ENCODE assay signal across 8 cellular contexts in the genomic region with DNA sequence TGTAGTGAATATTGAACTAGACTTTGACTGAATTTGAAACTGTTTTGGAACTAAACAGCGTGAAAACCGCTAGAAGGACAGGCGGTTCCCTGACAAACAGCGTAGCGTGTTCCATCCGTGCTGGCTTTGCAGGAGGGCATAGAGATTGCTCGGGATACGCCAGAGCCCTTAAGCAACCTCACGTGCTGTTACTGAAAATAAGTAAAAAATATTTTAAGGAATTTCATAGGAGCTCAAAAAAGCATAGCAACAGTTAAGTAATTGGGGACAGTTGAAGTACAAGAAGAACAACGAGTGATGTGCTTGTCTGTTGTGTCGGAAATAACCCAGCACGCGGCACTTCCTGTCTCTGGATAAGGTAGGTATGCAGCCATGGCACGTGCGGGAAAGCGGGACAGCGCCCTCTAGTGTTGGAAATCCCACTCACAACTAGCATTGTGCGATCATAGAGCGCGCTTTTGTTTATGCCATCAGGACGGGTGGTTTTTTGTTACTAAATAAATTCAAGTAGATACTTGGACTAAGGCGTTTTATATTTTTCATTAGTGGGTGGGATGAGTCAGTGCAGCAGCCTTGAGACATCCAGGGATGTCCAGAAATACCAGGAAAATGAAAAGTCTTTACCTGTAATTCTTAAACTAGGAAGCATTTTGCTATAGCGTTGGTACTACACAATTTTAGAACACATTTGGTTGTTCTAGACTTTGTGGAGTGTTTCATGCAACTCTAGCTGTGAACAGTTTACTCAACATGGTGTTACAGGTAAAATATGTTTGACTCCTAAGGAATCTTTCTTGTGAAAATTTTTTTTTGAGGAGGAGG. TPM values are rescaled to one million over a fixed set of nuclear protein-coding genes. Genes with fewer than 3 reads are reported as not detected.
DNase-seq lines count a peak whose midpoint lies in the region; ATAC-seq and TF ChIP-seq lines count a peak whose summit lies in the region.

No MANE protein-coding gene starts in this region.

- intact Hi-C loops in activated CD8-positive, alpha-beta T cell treated with anti-CD3 and anti-CD28 coated beads for 36 hours (cut with micrococcal nuclease): no loop called here

- H3K9me3 Mint-ChIP-seq in activated CD8-positive, alpha-beta T cell treated with anti-CD3 and anti-CD28 coated beads for 36 hours: no peaks in the 10 kb centered on the region
- no peaks in the 10 kb centered on the region for H3K9me3 Mint-ChIP-seq in effector memory CD8-positive, alpha-beta T cell
- H3K9me3 Mint-ChIP-seq in mesothelial cell of epicardium: no peaks in the 10 kb centered on the region

- DNase-seq in NCI-H748 (lab: John Stamatoyannopoulos, UW; ENCODE audit: unreplicated experiment) (peak; percentile 78), mesothelial cell of epicardium (ENCODE audit: low spot score in 2 of 2, unreplicated experiment in 2 of 2) (peak; percentile 54 to 80)
- peak; percentile 96 for DNase-seq in activated CD8-positive, alpha-beta T cell treated with anti-CD3 and anti-CD28 coated beads for 36 hours
- DNase-seq in effector memory CD8-positive, alpha-beta T cell: peak; percentile 88 to 91 (median 88)
- peak; percentile 76 for DNase-seq in stimulated activated CD8-positive, alpha-beta memory T cell treated with anti-CD3 and anti-CD28 coated beads, Interleukin-4, amount 100 ng/mL, for 24 hours (ENCODE audit: low read depth)

- peaks cover 51% of the 10 kb centered on the region for H3K36me3 Mint-ChIP-seq in activated CD8-positive, alpha-beta T cell treated with anti-CD3 and anti-CD28 coated beads for 36 hours (ENCODE audit: low read depth)
- H3K36me3 Mint-ChIP-seq in effector memory CD8-positive, alpha-beta T cell (ENCODE audit: insufficient read depth): peaks cover 88% of the 10 kb centered on the region
- peaks cover 24% of the 10 kb centered on the region for H3K36me3 Mint-ChIP-seq in mesothelial cell of epicardium

- CTCF ChIA-PET in activated CD8-positive, alpha-beta T cell treated with anti-CD3 and anti-CD28 coated beads for 36 hours (lab: Charles Lee): interaction anchor here (0.6 to 2.9 kb wide), 23 partner anchors 8 to 438 kb away, joined by 3 to 20 read pairs (median 5); partner anchors contain the start of gene NOM1

- H3K9ac ChIP-seq in BLaER1 treated with 17β-estradiol and CSF1 and Interleukin-3, amounts not matched to agents 10 nM and 100 nM: peak overlapping the region in 3 of 11 experiments; percentile 7 to 27 (median 10); a peak in 4 of 22 replicates

- no peak overlapping the region for H3K4me3 Mint-ChIP-seq in activated CD8-positive, alpha-beta T cell treated with anti-CD3 and anti-CD28 coated beads for 36 hours
- H3K4me3 Mint-ChIP-seq in effector memory CD8-positive, alpha-beta T cell: peak overlapping the region; percentile 26 to 28
- no peak overlapping the region for H3K4me3 Mint-ChIP-seq in mesothelial cell of epicardium

- peaks cover 41% of the 10 kb centered on the region for H3K4me1 Mint-ChIP-seq in activated CD8-positive, alpha-beta T cell treated with anti-CD3 and anti-CD28 coated beads for 36 hours (ENCODE audit: low read depth)
- H3K4me1 Mint-ChIP-seq in effector memory CD8-positive, alpha-beta T cell (ENCODE audit: low read depth in 2 of 2): peaks cover 31 to 40% of the 10 kb centered on the region in 2 donors
- peaks cover 3% of the 10 kb centered on the region for H3K4me1 Mint-ChIP-seq in mesothelial cell of epicardium

- H3K27me3 ChIP-seq in BLaER1 treated with 17β-estradiol and CSF1 and Interleukin-3, amounts not matched to agents 10 nM and 100 nM: no peaks in the 10 kb centered on the region

- H3K27ac ChIP-seq in BLaER1 treated with 17β-estradiol and CSF1 and Interleukin-3, amounts not matched to agents 10 nM and 100 nM: peak overlapping the region in 9 of 11 experiments; percentile 84 to 94 (median 88); a peak in 16 of 22 replicates

- ATAC-seq in GM19035 (IDR thresholded peaks at IDR 0.05; ENCODE audit: unreplicated experiment): peak; percentile 89
- ATAC-seq in HG03378 (IDR thresholded peaks at IDR 0.05; ENCODE audit: unreplicated experiment): peak; percentile 91
- ATAC-seq in activated CD8-positive, alpha-beta T cell treated with anti-CD3 and anti-CD28 coated beads for 36 hours: peak; percentile 85
- peak; percentile 91 for ATAC-seq in effector memory CD8-positive, alpha-beta T cell (replicated peaks)

- peak overlapping the region; percentile 62 for H3K27ac Mint-ChIP-seq in activated CD8-positive, alpha-beta T cell treated with anti-CD3 and anti-CD28 coated beads for 36 hours
- peak overlapping the region; percentile 67 to 89 for H3K27ac Mint-ChIP-seq in effector memory CD8-positive, alpha-beta T cell
- peak overlapping the region; percentile 89 for H3K27ac Mint-ChIP-seq in mesothelial cell of epicardium

- H3K4me3 ChIP-seq in BLaER1 treated with 17β-estradiol and CSF1 and Interleukin-3, amounts not matched to agents 10 nM and 100 nM: no peak overlapping the region

- TF ChIP-seq CTCF in activated CD8-positive, alpha-beta T cell treated with anti-CD3 and anti-CD28 coated beads for 36 hours (IDR thresholded peaks at IDR 0.05): peak; percentile 93
- peak; percentile 89 for TF ChIP-seq CTCF in mesothelial cell of epicardium (IDR thresholded peaks at IDR 0.05; ENCODE audit: unreplicated experiment)

- POLR2A ChIA-PET in activated CD8-positive, alpha-beta T cell treated with anti-CD3 and anti-CD28 coated beads for 36 hours (lab: Charles Lee): interaction anchor here (0.6 to 1.9 kb wide), 6 partner anchors 8 to 33 kb away, joined by 3 to 4 read pairs (median 4); no protein-coding TSS in a partner anchor

- H3K27me3 Mint-ChIP-seq in activated CD8-positive, alpha-beta T cell treated with anti-CD3 and anti-CD28 coated beads for 36 hours: no peaks in the 10 kb centered on the region
- no peaks in the 10 kb centered on the region for H3K27me3 Mint-ChIP-seq in effector memory CD8-positive, alpha-beta T cell
- no peaks in the 10 kb centered on the region for H3K27me3 Mint-ChIP-seq in mesothelial cell of epicardium (ENCODE audit: low read depth)

- no peaks in the 10 kb centered on the region for H3K9me3 ChIP-seq in BLaER1 treated with 17β-estradiol and CSF1 and Interleukin-3, amounts not matched to agents 10 nM and 100 nM (replicated peaks in 1 of 11)

- H3K4me2 ChIP-seq in BLaER1 treated with 17β-estradiol and CSF1 and Interleukin-3, amounts not matched to agents 10 nM and 100 nM: peak overlapping the region; percentile 1 to 97 (median 91); a peak in 16 of 22 replicates

- peaks cover 50 to 61% (median 59%) of the 10 kb centered on the region in 10 experiments for H3K4me1 ChIP-seq in BLaER1 treated with 17β-estradiol and CSF1 and Interleukin-3, amounts not matched to agents 10 nM and 100 nM

- peaks cover 31 to 95% (median 52%) of the 10 kb centered on the region in 11 experiments; a peak in 21 of 22 replicates for H4K20me1 ChIP-seq in BLaER1 treated with 17β-estradiol and CSF1 and Interleukin-3, amounts not matched to agents 10 nM and 100 nM

- peaks cover 85 to 94% (median 89%) of the 10 kb centered on the region in 11 experiments for H3K36me3 ChIP-seq in BLaER1 treated with 17β-estradiol and CSF1 and Interleukin-3, amounts not matched to agents 10 nM and 100 nM

RNA-seq across cellular contexts. Expression of gene DNAJB6, which starts 50.4 kb away (rescaled TPM):
- total RNA-seq in activated CD8-positive, alpha-beta T cell treated with anti-CD3 and anti-CD28 coated beads for 36 hours: 10 to 100 TPM; 67.8 to 80.6 TPM
- 104 to 115 TPM (median 110 TPM) in 3 replicates for total RNA-seq in mesothelial cell of epicardium

Comparison
In these comparisons a context has a peak if more than half of its experiments do, and no peak if none do; other contexts are left out.
1. H3K4me3 Mint-ChIP-seq: peak in effector memory CD8-positive, alpha-beta T cell (2 of 2); none in activated CD8-positive, alpha-beta T cell treated with anti-CD3 and anti-CD28 coated beads for 36 hours (single experiment) and mesothelial cell of epicardium (single experiment).
2. Peak in every context shown above with its lines, with median percentiles within 50 percentile points of each other: ATAC-seq, DNase-seq and H3K27ac Mint-ChIP-seq.